15 cellular contexts compared by ENCODE assay signal in genomic region chr2:145043399-145043834, GRCh38.
A peak's percentile ranks its signal among the peaks of the same experiment; 100 is the strongest.
DNase-seq lines count a peak whose midpoint lies in the region; ATAC-seq, FAIRE-seq and TF ChIP-seq lines count a peak whose summit lies in the region.
"Had no signal": no experiment of that assay in that cellular context is flagged by ENCODE, and none has a peak within 500 bp of the region (broad histone marks: within the 10 kb centered on the region; RNA-seq: fewer than 3 reads in every experiment).

No MANE protein-coding gene starts in this region.

- H3K4me3 ChIP-seq in A549: no peak overlapping the region
- H3K4me3 ChIP-seq: body of pancreas had no signal

- no peaks in the 10 kb centered on the region for H3K9me3 ChIP-seq in A549
- H3K9me3 ChIP-seq: body of pancreas had no signal

- no peak overlapping the region for H3K4me3 Mint-ChIP-seq in stimulated activated effector memory CD8-positive, alpha-beta T cell treated with anti-CD3 and anti-CD28 coated beads, Interleukin-12 subunit alpha, Interleukin-12 subunit beta, amount 100 ng/mL, for 72 hours
- H3K4me3 Mint-ChIP-seq: H9 had no signal

- 0 out of 3 replicates have a peak, but pooled peaks have one; percentile 9 for TF ChIP-seq CTCF in A549 (IDR thresholded peaks at IDR 0.05)
- no peak for TF ChIP-seq CTCF in GM10248 (IDR thresholded peaks at IDR 0.05; ENCODE audit: control extremely low read depth, extremely low read depth, low read depth, missing control alignments)

- no peaks in the 10 kb centered on the region for H3K36me3 Mint-ChIP-seq in stimulated activated effector memory CD8-positive, alpha-beta T cell treated with anti-CD3 and anti-CD28 coated beads, Interleukin-12 subunit alpha, Interleukin-12 subunit beta, amount 100 ng/mL, for 72 hours

- TF ChIP-seq EP300 in A549 (IDR thresholded peaks at IDR 0.05): no peak

- DNase-seq in A549 (ENCODE audit: low read depth in 1 of 2, low spot score in 1 of 2): peak in 1 of 2 experiments; percentile 30
- DNase-seq in HT1080 (ENCODE audit: low read depth): peak; percentile 3
- DNase-seq in inferior parietal cortex (ENCODE audit: extremely low spot score): peak; percentile 74
- no peak for DNase-seq in NAMALWA (ENCODE audit: low spot score)
- no peak for DNase-seq in stimulated activated effector memory CD8-positive, alpha-beta T cell treated with anti-CD3 and anti-CD28 coated beads, Interleukin-12 subunit alpha, Interleukin-12 subunit beta, amount 100 ng/mL, for 72 hours (ENCODE audit: low spot score in 2 of 2)
- no peak for DNase-seq in GM10248 (ENCODE audit: extremely low spot score)
- DNase-seq: DMS153, H9, NCI-H2081 treated with DMSO at 0.1 percent for 48 hours, SIG-M5 had no signal

- no peak for TF ChIP-seq POLR2A in A549 (IDR thresholded peaks at IDR 0.05; ENCODE audit: low read length)

- H3K27ac ChIP-seq in A549: 0 out of 6 replicates have a peak overlapping the region, but pooled peaks of 1 of the 2 experiments have one; percentile 25
- peak overlapping the region; percentile 24 for H3K27ac ChIP-seq in angular gyrus (ENCODE audit: low read depth, low read length)
- H3K27ac ChIP-seq: body of pancreas, KMS-11 had no signal

- peaks cover 16% of the 10 kb centered on the region for H3K4me1 ChIP-seq in A549
- H3K4me1 ChIP-seq: body of pancreas had no signal

- CTCF ChIA-PET in A549 (lab: Yijun Ruan, JAX) (no interaction called here), GM10248 (lab: Yijun Ruan, JAX) (no interaction called here)

- peak in 1 of 2 experiments; percentile 68; a peak in 3 of 6 replicates for ATAC-seq in A549
- ATAC-seq in HG03439 (IDR thresholded peaks at IDR 0.05; ENCODE audit: unreplicated experiment): no peak
- ATAC-seq in stimulated activated effector memory CD8-positive, alpha-beta T cell treated with anti-CD3 and anti-CD28 coated beads, Interleukin-12 subunit alpha, Interleukin-12 subunit beta, amount 100 ng/mL, for 72 hours: no peak
- ATAC-seq: body of pancreas had no signal

- WGBS in A549 (ENCODE audit: missing lambda C conversion rate): 54% methylated on average over 6 of the region's 6 CpGs

- TF ChIP-seq RAD21 in A549 (conservative IDR thresholded peaks at IDR 0.05 in 1 of 2, IDR thresholded peaks at IDR 0.05 in 1 of 2): peak; percentile 33 to 38; a peak in 3 of 5 replicates

- FAIRE-seq in A549 (lab: Jason Lieb, UNC): no peak
- FAIRE-seq: TTC549 had no signal

- no peak overlapping the region for H3K27ac Mint-ChIP-seq in stimulated activated effector memory CD8-positive, alpha-beta T cell treated with anti-CD3 and anti-CD28 coated beads, Interleukin-12 subunit alpha, Interleukin-12 subunit beta, amount 100 ng/mL, for 72 hours
- H3K27ac Mint-ChIP-seq: H9 had no signal

- no peaks in the 10 kb centered on the region for H3K4me1 Mint-ChIP-seq in stimulated activated effector memory CD8-positive, alpha-beta T cell treated with anti-CD3 and anti-CD28 coated beads, Interleukin-12 subunit alpha, Interleukin-12 subunit beta, amount 100 ng/mL, for 72 hours

- POLR2A ChIA-PET in A549 (lab: Yijun Ruan, JAX) (no interaction called here), GM10248 (lab: Yijun Ruan, JAX) (no interaction called here)

- no peaks in the 10 kb centered on the region for H3K9me3 Mint-ChIP-seq in stimulated activated effector memory CD8-positive, alpha-beta T cell treated with anti-CD3 and anti-CD28 coated beads, Interleukin-12 subunit alpha, Interleukin-12 subunit beta, amount 100 ng/mL, for 72 hours
- H3K9me3 Mint-ChIP-seq: H9 had no signal

- no peak overlapping the region for H3K4me2 ChIP-seq in A549
- H3K4me2 ChIP-seq: KMS-11 had no signal

TF ChIP-seq in A549, 52 proteins besides CTCF, POLR2A, EP300 and RAD21:
- TF ChIP-seq MAZ (IDR thresholded peaks at IDR 0.05; ENCODE audit: borderline replicate concordance, low read depth, low read length): no peak
- no peak for TF ChIP-seq CBX2 (IDR thresholded peaks at IDR 0.05; ENCODE audit: borderline replicate concordance, low read depth)
- 0 out of 3 replicates have a peak, but pooled peaks have one; percentile 16 for TF ChIP-seq SMC3 (IDR thresholded peaks at IDR 0.05)
- no peak for TF ChIP-seq HOXB13 (CRISPR knock-in tag; IDR thresholded peaks at IDR 0.05; ENCODE audit: low read depth)
- peak; percentile 92 for TF ChIP-seq MAFK (IDR thresholded peaks at IDR 0.05; ENCODE audit: partially characterized antibody)
- no peak for TF ChIP-seq CHD4 (IDR thresholded peaks at IDR 0.05; ENCODE audit: borderline replicate concordance)
- TF ChIP-seq, protein P1, sequence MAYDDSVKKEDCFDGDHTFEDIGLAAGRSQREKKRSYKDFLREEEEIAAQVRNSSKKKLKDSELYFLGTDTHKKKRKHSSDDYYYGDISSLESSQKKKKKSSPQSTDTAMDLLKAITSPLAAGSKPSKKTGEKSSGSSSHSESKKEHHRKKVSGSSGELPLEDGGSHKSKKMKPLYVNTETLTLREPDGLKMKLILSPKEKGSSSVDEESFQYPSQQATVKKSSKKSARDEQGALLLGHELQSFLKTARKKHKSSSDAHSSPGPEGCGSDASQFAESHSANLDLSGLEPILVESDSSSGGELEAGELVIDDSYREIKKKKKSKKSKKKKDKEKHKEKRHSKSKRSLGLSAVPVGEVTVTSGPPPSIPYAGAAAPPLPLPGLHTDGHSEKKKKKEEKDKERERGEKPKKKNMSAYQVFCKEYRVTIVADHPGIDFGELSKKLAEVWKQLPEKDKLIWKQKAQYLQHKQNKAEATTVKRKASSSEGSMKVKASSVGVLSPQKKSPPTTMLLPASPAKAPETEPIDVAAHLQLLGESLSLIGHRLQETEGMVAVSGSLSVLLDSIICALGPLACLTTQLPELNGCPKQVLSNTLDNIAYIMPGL (CRISPR knock-in tag; IDR thresholded peaks at IDR 0.05; ENCODE audit: borderline replicate concordance): no peak
- TF ChIP-seq FOSL2 (IDR thresholded peaks at IDR 0.05): no peak
- TF ChIP-seq FOSL2 (CRISPR knock-in tag; IDR thresholded peaks at IDR 0.05): no peak

Comparison
In these comparisons a context has a peak if more than half of its experiments do, and no peak if none do; other contexts are left out.
1. DNase-seq: peak in HT1080 (single experiment) and inferior parietal cortex (single experiment); none in NAMALWA (single experiment), stimulated activated effector memory CD8-positive, alpha-beta T cell treated with anti-CD3 and anti-CD28 coated beads, Interleukin-12 subunit alpha, Interleukin-12 subunit beta, amount 100 ng/mL, for 72 hours (0 of 2) and GM10248 (single experiment).